ENCODE assay signal across 10 cellular contexts in the genomic region with DNA sequence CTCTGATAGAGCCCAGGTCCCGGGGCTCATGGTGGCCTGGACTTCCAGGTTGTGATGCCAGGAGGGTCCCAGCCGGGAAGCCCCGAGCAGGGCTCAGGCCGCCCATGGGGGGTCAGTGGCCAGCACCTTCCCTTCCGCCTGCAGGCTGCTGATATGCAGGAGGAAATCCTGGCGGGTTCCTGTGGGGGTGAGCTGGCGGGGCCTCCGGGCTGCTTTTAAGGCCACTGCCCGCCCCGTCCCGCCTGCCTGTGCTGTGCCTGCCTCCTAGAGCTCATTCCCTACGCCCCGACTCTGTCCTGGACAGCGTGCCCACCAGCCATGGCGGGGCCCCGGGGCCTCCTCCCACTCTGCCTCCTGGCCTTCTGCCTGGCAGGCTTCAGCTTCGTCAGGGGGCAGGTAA. TPM values are rescaled to one million over a fixed set of nuclear protein-coding genes. Genes with fewer than 3 reads are reported as not detected.
DNase-seq lines count a peak whose midpoint lies in the region; ATAC-seq and TF ChIP-seq lines count a peak whose summit lies in the region.
"Had no signal": no experiment of that assay in that cellular context is flagged by ENCODE, and none has a peak within 500 bp of the region (broad histone marks: within the 10 kb centered on the region; RNA-seq: fewer than 3 reads in every experiment).

A gene with protein sequence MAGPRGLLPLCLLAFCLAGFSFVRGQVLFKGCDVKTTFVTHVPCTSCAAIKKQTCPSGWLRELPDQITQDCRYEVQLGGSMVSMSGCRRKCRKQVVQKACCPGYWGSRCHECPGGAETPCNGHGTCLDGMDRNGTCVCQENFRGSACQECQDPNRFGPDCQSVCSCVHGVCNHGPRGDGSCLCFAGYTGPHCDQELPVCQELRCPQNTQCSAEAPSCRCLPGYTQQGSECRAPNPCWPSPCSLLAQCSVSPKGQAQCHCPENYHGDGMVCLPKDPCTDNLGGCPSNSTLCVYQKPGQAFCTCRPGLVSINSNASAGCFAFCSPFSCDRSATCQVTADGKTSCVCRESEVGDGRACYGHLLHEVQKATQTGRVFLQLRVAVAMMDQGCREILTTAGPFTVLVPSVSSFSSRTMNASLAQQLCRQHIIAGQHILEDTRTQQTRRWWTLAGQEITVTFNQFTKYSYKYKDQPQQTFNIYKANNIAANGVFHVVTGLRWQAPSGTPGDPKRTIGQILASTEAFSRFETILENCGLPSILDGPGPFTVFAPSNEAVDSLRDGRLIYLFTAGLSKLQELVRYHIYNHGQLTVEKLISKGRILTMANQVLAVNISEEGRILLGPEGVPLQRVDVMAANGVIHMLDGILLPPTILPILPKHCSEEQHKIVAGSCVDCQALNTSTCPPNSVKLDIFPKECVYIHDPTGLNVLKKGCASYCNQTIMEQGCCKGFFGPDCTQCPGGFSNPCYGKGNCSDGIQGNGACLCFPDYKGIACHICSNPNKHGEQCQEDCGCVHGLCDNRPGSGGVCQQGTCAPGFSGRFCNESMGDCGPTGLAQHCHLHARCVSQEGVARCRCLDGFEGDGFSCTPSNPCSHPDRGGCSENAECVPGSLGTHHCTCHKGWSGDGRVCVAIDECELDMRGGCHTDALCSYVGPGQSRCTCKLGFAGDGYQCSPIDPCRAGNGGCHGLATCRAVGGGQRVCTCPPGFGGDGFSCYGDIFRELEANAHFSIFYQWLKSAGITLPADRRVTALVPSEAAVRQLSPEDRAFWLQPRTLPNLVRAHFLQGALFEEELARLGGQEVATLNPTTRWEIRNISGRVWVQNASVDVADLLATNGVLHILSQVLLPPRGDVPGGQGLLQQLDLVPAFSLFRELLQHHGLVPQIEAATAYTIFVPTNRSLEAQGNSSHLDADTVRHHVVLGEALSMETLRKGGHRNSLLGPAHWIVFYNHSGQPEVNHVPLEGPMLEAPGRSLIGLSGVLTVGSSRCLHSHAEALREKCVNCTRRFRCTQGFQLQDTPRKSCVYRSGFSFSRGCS (N-terminal part only) (plus strand): TSS at position 243 of the 400 bp plus-strand sequence. CDS start 76 bp downstream, at position 319.

- H3K79me2 ChIP-seq in GM23338 (replicated peaks; ENCODE audit: insufficient read depth) = no peaks in the 10 kb centered on the region
- H3K79me2 ChIP-seq: parathyroid adenoma had no signal

- no peak within 1 kb of the TSS for H3K4me3 ChIP-seq in GM23338

- H3K4me3 Mint-ChIP-seq in GM23338 = no peak within 1 kb of the TSS
- no peak within 1 kb of the TSS for H3K4me3 Mint-ChIP-seq in activated CD8-positive, alpha-beta T cell treated with anti-CD3 and anti-CD28 coated beads, Interleukin-2, amount 10 ng/mL, durations not matched to agents 7 days and 5 days

- peaks cover 12% of the 10 kb centered on the region for H3K27me3 Mint-ChIP-seq in GM23338 (ENCODE audit: insufficient read depth, low read depth, poor library complexity)
- peaks cover 4% of the 10 kb centered on the region for H3K27me3 Mint-ChIP-seq in activated CD8-positive, alpha-beta T cell treated with anti-CD3 and anti-CD28 coated beads, Interleukin-2, amount 10 ng/mL, durations not matched to agents 7 days and 5 days (ENCODE audit: low read depth)

- H3K27ac Mint-ChIP-seq in GM23338 = no peak within 1 kb of the TSS
- H3K27ac Mint-ChIP-seq in activated CD8-positive, alpha-beta T cell treated with anti-CD3 and anti-CD28 coated beads, Interleukin-2, amount 10 ng/mL, durations not matched to agents 7 days and 5 days = no peak within 1 kb of the TSS

- no peaks in the 10 kb centered on the region for H3K9me3 Mint-ChIP-seq in GM23338
- H3K9me3 Mint-ChIP-seq in activated CD8-positive, alpha-beta T cell treated with anti-CD3 and anti-CD28 coated beads, Interleukin-2, amount 10 ng/mL, durations not matched to agents 7 days and 5 days (ENCODE audit: insufficient read depth) = no peaks in the 10 kb centered on the region

- no peaks in the 10 kb centered on the region for H3K9me2 ChIP-seq in GM23338 (ENCODE audit: insufficient read depth)

- H3K4me1 Mint-ChIP-seq in GM23338 = peaks cover 8% of the 10 kb centered on the region; the same call in 2 of the 3 replicates
- peaks cover 11% of the 10 kb centered on the region for H3K4me1 Mint-ChIP-seq in activated CD8-positive, alpha-beta T cell treated with anti-CD3 and anti-CD28 coated beads, Interleukin-2, amount 10 ng/mL, durations not matched to agents 7 days and 5 days (ENCODE audit: low read depth)

- H3K27ac ChIP-seq in GM23338 (ENCODE audit: low read depth) (no peak within 1 kb of the TSS), layer of hippocampus (ENCODE audit: low read depth, low read length) (peak within 1 kb of the TSS; percentile 62)
- H3K27ac ChIP-seq: parathyroid adenoma had no signal

- no peaks in the 10 kb centered on the region for H4K20me1 ChIP-seq in GM23338 (replicated peaks; ENCODE audit: insufficient read depth)

- H2AFZ ChIP-seq in GM23338 = no peak within 1 kb of the TSS; the same call in 1 of the 2 replicates
- H2AFZ ChIP-seq: parathyroid adenoma had no signal

- DNase-seq in GM23338 (ENCODE audit: low spot score) (no peak), cerebellum (ENCODE audit: low spot score) (no peak), pulmonary artery endothelial cell (ENCODE audit: low read depth, low spot score) (peak; percentile 86), NCI-H187 treated with DMSO at 0.1 percent for 48 hours (lab: John Stamatoyannopoulos, UW) (no peak)
- no peak for DNase-seq in activated CD8-positive, alpha-beta T cell treated with anti-CD3 and anti-CD28 coated beads, Interleukin-2, amount 10 ng/mL, durations not matched to agents 7 days and 5 days
- DNase-seq: NCI-H2081 treated with DMSO at 0.1 percent for 48 hours had no signal

- H3K4me1 ChIP-seq in GM23338 (ENCODE audit: insufficient read depth) = no peaks in the 10 kb centered on the region

- H3K36me3 ChIP-seq in GM23338 (ENCODE audit: insufficient read depth) = no peaks in the 10 kb centered on the region

- H3F3A ChIP-seq in GM23338 (replicated peaks; ENCODE audit: low read depth) = no peaks in the 10 kb centered on the region

- H3K27me3 ChIP-seq in GM23338 (ENCODE audit: insufficient read depth) (no peaks in the 10 kb centered on the region), layer of hippocampus (ENCODE audit: control insufficient read depth, insufficient read depth, low read length) (no peaks in the 10 kb centered on the region)

- CTCF ChIA-PET in activated CD8-positive, alpha-beta T cell treated with anti-CD3 and anti-CD28 coated beads, Interleukin-2, amount 10 ng/mL, durations not matched to agents 7 days and 5 days (lab: Charles Lee) = interaction anchor here (0.7 kb wide), 1 partner anchor 12 kb away, joined by 3 read pairs; no protein-coding TSS in a partner anchor

- TF ChIP-seq CTCF in GM23338 (conservative IDR thresholded peaks at IDR 0.05; ENCODE audit: low read depth in 2 of 2) = no peak

- peaks cover 18% of the 10 kb centered on the region for H3K36me3 Mint-ChIP-seq in GM23338 (ENCODE audit: low read depth)
- peaks cover 9% of the 10 kb centered on the region for H3K36me3 Mint-ChIP-seq in activated CD8-positive, alpha-beta T cell treated with anti-CD3 and anti-CD28 coated beads, Interleukin-2, amount 10 ng/mL, durations not matched to agents 7 days and 5 days (ENCODE audit: low read depth)

- POLR2A ChIA-PET in activated CD8-positive, alpha-beta T cell treated with anti-CD3 and anti-CD28 coated beads, Interleukin-2, amount 10 ng/mL, durations not matched to agents 7 days and 5 days (lab: Charles Lee) = interaction anchor here (1.1 kb wide), 1 partner anchor 15 kb away, joined by 4 read pairs; no protein-coding TSS in a partner anchor

- ATAC-seq in GM23338 = peak; percentile 13
- ATAC-seq in GM21737 (IDR thresholded peaks at IDR 0.05; ENCODE audit: unreplicated experiment) = no peak
- ATAC-seq in HG03457 (IDR thresholded peaks at IDR 0.05; ENCODE audit: unreplicated experiment) = no peak
- no peak for ATAC-seq in activated CD8-positive, alpha-beta T cell treated with anti-CD3 and anti-CD28 coated beads, Interleukin-2, amount 10 ng/mL, durations not matched to agents 7 days and 5 days

- no peak within 1 kb of the TSS for H3K4me2 ChIP-seq in GM23338

TF ChIP-seq in GM23338, 12 proteins besides CTCF, POLR2A, EP300 and RAD21 (continues in another document):
- TF ChIP-seq, protein P1, sequence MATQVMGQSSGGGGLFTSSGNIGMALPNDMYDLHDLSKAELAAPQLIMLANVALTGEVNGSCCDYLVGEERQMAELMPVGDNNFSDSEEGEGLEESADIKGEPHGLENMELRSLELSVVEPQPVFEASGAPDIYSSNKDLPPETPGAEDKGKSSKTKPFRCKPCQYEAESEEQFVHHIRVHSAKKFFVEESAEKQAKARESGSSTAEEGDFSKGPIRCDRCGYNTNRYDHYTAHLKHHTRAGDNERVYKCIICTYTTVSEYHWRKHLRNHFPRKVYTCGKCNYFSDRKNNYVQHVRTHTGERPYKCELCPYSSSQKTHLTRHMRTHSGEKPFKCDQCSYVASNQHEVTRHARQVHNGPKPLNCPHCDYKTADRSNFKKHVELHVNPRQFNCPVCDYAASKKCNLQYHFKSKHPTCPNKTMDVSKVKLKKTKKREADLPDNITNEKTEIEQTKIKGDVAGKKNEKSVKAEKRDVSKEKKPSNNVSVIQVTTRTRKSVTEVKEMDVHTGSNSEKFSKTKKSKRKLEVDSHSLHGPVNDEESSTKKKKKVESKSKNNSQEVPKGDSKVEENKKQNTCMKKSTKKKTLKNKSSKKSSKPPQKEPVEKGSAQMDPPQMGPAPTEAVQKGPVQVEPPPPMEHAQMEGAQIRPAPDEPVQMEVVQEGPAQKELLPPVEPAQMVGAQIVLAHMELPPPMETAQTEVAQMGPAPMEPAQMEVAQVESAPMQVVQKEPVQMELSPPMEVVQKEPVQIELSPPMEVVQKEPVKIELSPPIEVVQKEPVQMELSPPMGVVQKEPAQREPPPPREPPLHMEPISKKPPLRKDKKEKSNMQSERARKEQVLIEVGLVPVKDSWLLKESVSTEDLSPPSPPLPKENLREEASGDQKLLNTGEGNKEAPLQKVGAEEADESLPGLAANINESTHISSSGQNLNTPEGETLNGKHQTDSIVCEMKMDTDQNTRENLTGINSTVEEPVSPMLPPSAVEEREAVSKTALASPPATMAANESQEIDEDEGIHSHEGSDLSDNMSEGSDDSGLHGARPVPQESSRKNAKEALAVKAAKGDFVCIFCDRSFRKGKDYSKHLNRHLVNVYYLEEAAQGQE (IDR thresholded peaks at IDR 0.05; ENCODE audit: unreplicated experiment) = no peak

RNA-seq across cellular contexts. Expression of the gene that starts here (rescaled TPM):
- 0.90 and 3.0 TPM in 2 replicates for total RNA-seq in GM23338 (2014; rRNA removed; shearing (Covaris generic))
- 1.1 and 1.9 TPM in 2 replicates for polyA plus RNA-seq in GM23338 (2016; fragmentation: Nextera tagmentation; extraction: Ambion mirVana)
- 19.8 TPM for total RNA-seq in cerebellum
- total RNA-seq in pulmonary artery endothelial cell = 189 and 237 TPM in 2 replicates
- under 1 TPM in 1 of 2 experiments, not detected in 1; 0.05 TPM for total RNA-seq in activated CD8-positive, alpha-beta T cell treated with anti-CD3 and anti-CD28 coated beads, Interleukin-2, amount 10 ng/mL, durations not matched to agents 7 days and 5 days
